ENCODE assay signal across 8 cellular contexts in the genomic region with DNA sequence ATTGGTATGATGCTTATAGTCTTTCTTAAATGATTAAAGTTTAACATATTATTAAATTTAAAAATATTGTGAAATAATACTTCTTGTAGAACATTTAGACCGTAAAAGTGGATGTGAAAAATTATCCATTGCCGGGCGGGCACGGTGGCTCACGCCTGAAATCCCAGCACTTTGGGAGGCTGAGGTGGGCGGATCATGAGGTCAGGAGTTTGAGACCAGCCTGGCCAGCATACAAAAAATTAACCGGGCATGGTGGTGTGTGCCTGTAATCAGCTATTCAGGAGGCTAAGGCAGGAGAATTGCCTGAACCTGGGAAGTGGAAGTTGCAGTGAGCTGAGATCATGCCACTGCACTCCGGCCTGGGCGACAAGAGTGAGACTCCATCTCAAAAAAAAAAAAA. TPM values are rescaled to one million over a fixed set of nuclear protein-coding genes. Genes with fewer than 3 reads are reported as not detected.
DNase-seq lines count a peak whose midpoint lies in the region; ATAC-seq, FAIRE-seq and TF ChIP-seq lines count a peak whose summit lies in the region.
"Not testable (repeated sequence)": the region's sequence is repeated elsewhere in the genome, so short reads cannot be mapped to it uniquely, and the experiment has no call there.

No MANE protein-coding gene starts in this region.

- H3K4me1 Mint-ChIP-seq in astrocyte (ENCODE audit: low read depth, unreplicated experiment) (peaks cover 45% of the 10 kb centered on the region), mesothelial cell of epicardium (peaks cover 51% of the 10 kb centered on the region)

- H4K20me1 ChIP-seq in astrocyte (ENCODE audit: insufficient read depth, low read length): peaks cover 85% of the 10 kb centered on the region

- POLR2A ChIA-PET in AG04450 (lab: Yijun Ruan, JAX): interaction anchor here (1.0 kb wide), 1 partner anchor 10 kb away, joined by 3 read pairs; no protein-coding TSS in a partner anchor
- POLR2A ChIA-PET in RWPE1 (lab: Yijun Ruan, JAX; ENCODE audit: low non-redundant PET): not testable (repeated sequence)

- in situ Hi-C loops in gastrocnemius medialis (cut with MboI; ENCODE audit: low sequenced_read_pairs in 4 of 4): not testable (repeated sequence)

- H3K4me3 ChIP-seq in AG04450 (ENCODE audit: low read depth, low read length); astrocyte (ENCODE audit: insufficient read depth, low read depth, low read length); duodenal mucosa (ENCODE audit: low read depth in 1 of 2, low read length in 2 of 2); thymus (ENCODE audit: low read length): not testable (repeated sequence)
- peak overlapping the region in 5 of 12 donors; percentile 11 to 29 (median 21) for H3K4me3 ChIP-seq in heart left ventricle
- peak overlapping the region in 3 of 4 donors; percentile 18 to 24 (median 20) for H3K4me3 ChIP-seq in gastrocnemius medialis

- H3K36me3 ChIP-seq in astrocyte (ENCODE audit: insufficient read depth, low read length); duodenal mucosa (ENCODE audit: control insufficient read depth in 1 of 2, insufficient read depth in 2 of 2, low read length in 2 of 2); heart left ventricle; gastrocnemius medialis; thymus (ENCODE audit: control insufficient read depth, insufficient read depth): not testable (repeated sequence)

- not testable (repeated sequence) for H3K4me3 Mint-ChIP-seq in astrocyte (ENCODE audit: unreplicated experiment); mesothelial cell of epicardium

- not testable (repeated sequence) for TF ChIP-seq POLR2A in heart left ventricle (IDR thresholded peaks at IDR 0.05); gastrocnemius medialis (IDR thresholded peaks at IDR 0.05)

- H3K9me3 ChIP-seq in AG04450 (ENCODE audit: control insufficient read depth, insufficient read depth, low read length); astrocyte (ENCODE audit: insufficient read depth, low read depth, low read length); duodenal mucosa (ENCODE audit: control insufficient read depth in 1 of 2, low read length in 2 of 2); heart left ventricle; gastrocnemius medialis; thymus (ENCODE audit: control insufficient read depth): not testable (repeated sequence)

- peak overlapping the region; percentile 68 for H3K4me2 ChIP-seq in astrocyte (ENCODE audit: low read length)

- H3K4me1 ChIP-seq in astrocyte (ENCODE audit: insufficient read depth, low read length): peaks cover 19% of the 10 kb centered on the region
- H3K4me1 ChIP-seq in duodenal mucosa (ENCODE audit: control insufficient read depth in 1 of 2, insufficient read depth in 2 of 2, low read length in 2 of 2): peaks cover 18 to 24% of the 10 kb centered on the region in 2 donors
- H3K4me1 ChIP-seq in heart left ventricle: peaks cover 4 to 78% (median 47%) of the 10 kb centered on the region in 12 donors
- H3K4me1 ChIP-seq in gastrocnemius medialis: peaks cover 49 to 61% of the 10 kb centered on the region in 2 donors
- H3K4me1 ChIP-seq in thymus (ENCODE audit: control insufficient read depth, insufficient read depth, low read length): not testable (repeated sequence)

- not testable (repeated sequence) for ATAC-seq in heart left ventricle, gastrocnemius medialis

- not testable (repeated sequence) for TF ChIP-seq CTCF in AG04450 (IDR thresholded peaks at IDR 0.05; ENCODE audit: low read depth, low read length); RWPE1 (conservative IDR thresholded peaks at IDR 0.05; ENCODE audit: low read depth); astrocyte (IDR thresholded peaks at IDR 0.05; ENCODE audit: insufficient read depth, low read depth, low read length); heart left ventricle (IDR thresholded peaks at IDR 0.05); mesothelial cell of epicardium (IDR thresholded peaks at IDR 0.05; ENCODE audit: unreplicated experiment); gastrocnemius medialis (IDR thresholded peaks at IDR 0.05 in 4 of 5, conservative IDR thresholded peaks at IDR 0.05 in 1 of 5)

- H3K9ac ChIP-seq in astrocyte (ENCODE audit: low read length); duodenal mucosa (ENCODE audit: low read depth in 1 of 2, low read length in 2 of 2): not testable (repeated sequence)

- not testable (repeated sequence) for H3K9me3 Mint-ChIP-seq in astrocyte (ENCODE audit: unreplicated experiment); mesothelial cell of epicardium

- H2AFZ ChIP-seq in astrocyte (ENCODE audit: low read depth, low read length): not testable (repeated sequence)

- not testable (repeated sequence) for H3K36me3 Mint-ChIP-seq in astrocyte (ENCODE audit: low read depth, unreplicated experiment); mesothelial cell of epicardium

- H3K27me3 ChIP-seq in AG04450 (ENCODE audit: control insufficient read depth, insufficient read depth, low read length); astrocyte (ENCODE audit: insufficient read depth, low read length); duodenal mucosa (ENCODE audit: control insufficient read depth in 1 of 2, insufficient read depth in 2 of 2, low read length in 2 of 2); heart left ventricle; gastrocnemius medialis; thymus (ENCODE audit: control insufficient read depth, insufficient read depth): not testable (repeated sequence)

- intact Hi-C loops in heart left ventricle (cut with DNase I): loop anchor here in 1 of 10 donors (5.0 kb wide), 1 partner anchor 40 kb away; no protein-coding TSS in a partner anchor
- intact Hi-C loops in gastrocnemius medialis (cut with DNase I; ENCODE audit: low total_unique reads): not testable (repeated sequence)

- CTCF ChIA-PET in AG04450 (lab: Charles Lee) (interaction anchor here (0.5 to 5.8 kb wide), 3 partner anchors 14 to 113 kb away, joined by 4 to 38 read pairs (median 13); no protein-coding TSS in a partner anchor), RWPE1 (lab: Yijun Ruan, JAX) (interaction anchor here (0.6 to 1.5 kb wide), 3 partner anchors 74 to 268 kb away, joined by 3 read pairs; no protein-coding TSS in a partner anchor)

- WGBS in heart left ventricle, 4 donors: 63 to 88% (median 76%) methylated on average over 9 of the region's 9 CpGs
- 95% methylated on average over 9 of the region's 9 CpGs for WGBS in thymus

- not testable (repeated sequence) for DNase-seq in AG04450 (ENCODE audit: low read depth, low spot score); RWPE1 (ENCODE audit: low spot score); astrocyte (ENCODE audit: low read depth); heart left ventricle; mesothelial cell of epicardium (ENCODE audit: low spot score in 2 of 2, unreplicated experiment in 2 of 2); gastrocnemius medialis

- peak overlapping the region; percentile 80 for H3K27ac Mint-ChIP-seq in astrocyte (ENCODE audit: unreplicated experiment)
- H3K27ac Mint-ChIP-seq in mesothelial cell of epicardium: peak overlapping the region; percentile 92

- not testable (repeated sequence) for FAIRE-seq in astrocyte (lab: Jason Lieb, UNC)

- H3K27ac ChIP-seq in AG04450 (ENCODE audit: low read depth, low read length): peak overlapping the region; percentile 100
- peak overlapping the region; percentile 91 for H3K27ac ChIP-seq in RWPE1
- H3K27ac ChIP-seq in astrocyte (ENCODE audit: low read depth, low read length): not testable (repeated sequence)
- peak overlapping the region; percentile 77 for H3K27ac ChIP-seq in duodenal mucosa (ENCODE audit: low read depth, low read length)
- peak overlapping the region; percentile 43 to 90 (median 82) for H3K27ac ChIP-seq in heart left ventricle
- peak overlapping the region; percentile 83 to 93 (median 86) for H3K27ac ChIP-seq in gastrocnemius medialis
- H3K27ac ChIP-seq in thymus (ENCODE audit: low read depth): peak overlapping the region; percentile 20

- not testable (repeated sequence) for H3K27me3 Mint-ChIP-seq in astrocyte (ENCODE audit: low read depth, unreplicated experiment); mesothelial cell of epicardium (ENCODE audit: low read depth)

- peaks cover 99% of the 10 kb centered on the region for H3K79me2 ChIP-seq in astrocyte (ENCODE audit: insufficient read depth, low read length)

RNA-seq across cellular contexts. Expression of gene FOXK2, which starts 17.7 kb away (rescaled TPM):
- 21.7 and 24.3 TPM in 2 replicates for polyA plus RNA-seq in AG04450 (2011; rRNA removed)
- polyA minus RNA-seq in AG04450 (2011; rRNA and poly(A)+ RNA removed): 46.9 and 56.0 TPM in 2 replicates
- 57.9 and 68.0 TPM in 2 replicates for total RNA-seq in astrocyte
- 10 to 100 TPM; 26.9 to 77.0 (median 33.9) TPM for total RNA-seq in heart left ventricle
- 10 to 100 TPM; 15.6 to 43.2 TPM for polyA plus RNA-seq in heart left ventricle
- 88.3 to 92.0 TPM (median 91.7 TPM) in 3 replicates for total RNA-seq in mesothelial cell of epicardium
- total RNA-seq in gastrocnemius medialis: 100 to 1,000 TPM in 1 of 4 donors, 10 to 100 TPM in 3; 70.7 to 109 (median 85.0) TPM
- polyA plus RNA-seq in thymus: 31.1 TPM
